In the genomic region with DNA sequence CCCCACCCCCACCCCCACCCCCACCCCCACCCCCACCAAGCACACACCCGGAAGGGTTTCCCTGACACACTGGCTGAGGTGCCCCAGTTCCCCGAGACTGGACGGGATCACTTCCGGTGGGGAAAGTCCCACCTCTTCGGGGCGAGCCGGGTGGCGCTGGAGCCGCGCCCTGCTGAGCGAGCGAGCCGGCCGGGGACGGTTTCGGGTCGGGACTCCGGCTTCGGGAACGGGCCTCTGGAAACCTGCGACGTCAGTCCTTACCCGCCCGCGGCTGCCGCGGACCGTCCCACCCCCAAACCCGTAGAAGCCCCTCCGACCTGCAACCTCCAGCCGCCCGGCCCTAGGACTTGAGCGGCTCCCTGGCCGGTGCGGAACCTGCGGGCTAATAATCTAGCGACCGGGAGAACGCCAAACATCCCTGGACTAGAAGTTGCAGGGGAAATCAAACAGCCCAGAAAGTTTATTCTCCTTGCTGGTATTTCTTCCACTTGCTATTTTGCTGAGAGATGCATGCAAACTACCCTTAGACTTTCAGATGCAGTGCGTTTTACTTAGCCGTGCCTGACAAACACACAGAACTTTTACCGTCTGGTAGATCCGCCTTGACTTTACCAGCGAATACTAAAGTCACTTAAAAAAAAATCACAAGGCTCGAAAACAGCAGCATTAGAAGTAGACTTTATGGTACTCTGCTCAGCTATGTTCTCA, we compare ENCODE assay signal across 1 cellular context.
TF ChIP-seq lines count a peak whose summit lies in the region.

No MANE protein-coding gene starts in this region.

TF ChIP-seq in HEK293, 187 proteins besides CTCF, POLR2A, EP300 and RAD21 (continued from another document):
- TF ChIP-seq, protein P1, sequence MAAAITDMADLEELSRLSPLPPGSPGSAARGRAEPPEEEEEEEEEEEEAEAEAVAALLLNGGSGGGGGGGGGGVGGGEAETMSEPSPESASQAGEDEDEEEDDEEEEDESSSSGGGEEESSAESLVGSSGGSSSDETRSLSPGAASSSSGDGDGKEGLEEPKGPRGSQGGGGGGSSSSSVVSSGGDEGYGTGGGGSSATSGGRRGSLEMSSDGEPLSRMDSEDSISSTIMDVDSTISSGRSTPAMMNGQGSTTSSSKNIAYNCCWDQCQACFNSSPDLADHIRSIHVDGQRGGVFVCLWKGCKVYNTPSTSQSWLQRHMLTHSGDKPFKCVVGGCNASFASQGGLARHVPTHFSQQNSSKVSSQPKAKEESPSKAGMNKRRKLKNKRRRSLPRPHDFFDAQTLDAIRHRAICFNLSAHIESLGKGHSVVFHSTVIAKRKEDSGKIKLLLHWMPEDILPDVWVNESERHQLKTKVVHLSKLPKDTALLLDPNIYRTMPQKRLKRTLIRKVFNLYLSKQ (tag by site-specific recombination; IDR thresholded peaks at IDR 0.05; ENCODE audit: borderline replicate concordance) = no peak
- TF ChIP-seq, protein P2, sequence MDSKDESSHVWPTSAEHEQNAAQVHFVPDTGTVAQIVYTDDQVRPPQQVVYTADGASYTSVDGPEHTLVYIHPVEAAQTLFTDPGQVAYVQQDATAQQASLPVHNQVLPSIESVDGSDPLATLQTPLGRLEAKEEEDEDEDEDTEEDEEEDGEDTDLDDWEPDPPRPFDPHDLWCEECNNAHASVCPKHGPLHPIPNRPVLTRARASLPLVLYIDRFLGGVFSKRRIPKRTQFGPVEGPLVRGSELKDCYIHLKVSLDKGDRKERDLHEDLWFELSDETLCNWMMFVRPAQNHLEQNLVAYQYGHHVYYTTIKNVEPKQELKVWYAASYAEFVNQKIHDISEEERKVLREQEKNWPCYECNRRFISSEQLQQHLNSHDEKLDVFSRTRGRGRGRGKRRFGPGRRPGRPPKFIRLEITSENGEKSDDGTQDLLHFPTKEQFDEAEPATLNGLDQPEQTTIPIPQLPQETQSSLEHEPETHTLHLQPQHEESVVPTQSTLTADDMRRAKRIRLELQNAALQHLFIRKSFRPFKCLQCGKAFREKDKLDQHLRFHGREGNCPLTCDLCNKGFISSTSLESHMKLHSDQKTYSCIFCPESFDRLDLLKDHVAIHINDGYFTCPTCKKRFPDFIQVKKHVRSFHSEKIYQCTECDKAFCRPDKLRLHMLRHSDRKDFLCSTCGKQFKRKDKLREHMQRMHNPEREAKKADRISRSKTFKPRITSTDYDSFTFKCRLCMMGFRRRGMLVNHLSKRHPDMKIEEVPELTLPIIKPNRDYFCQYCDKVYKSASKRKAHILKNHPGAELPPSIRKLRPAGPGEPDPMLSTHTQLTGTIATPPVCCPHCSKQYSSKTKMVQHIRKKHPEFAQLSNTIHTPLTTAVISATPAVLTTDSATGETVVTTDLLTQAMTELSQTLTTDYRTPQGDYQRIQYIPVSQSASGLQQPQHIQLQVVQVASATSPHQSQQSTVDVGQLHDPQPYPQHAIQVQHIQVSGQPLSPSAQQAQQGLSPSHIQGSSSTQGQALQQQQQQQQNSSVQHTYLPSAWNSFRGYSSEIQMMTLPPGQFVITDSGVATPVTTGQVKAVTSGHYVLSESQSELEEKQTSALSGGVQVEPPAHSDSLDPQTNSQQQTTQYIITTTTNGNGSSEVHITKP (tag by site-specific recombination; IDR thresholded peaks at IDR 0.05) = peak; percentile 72
- TF ChIP-seq, protein P3, sequence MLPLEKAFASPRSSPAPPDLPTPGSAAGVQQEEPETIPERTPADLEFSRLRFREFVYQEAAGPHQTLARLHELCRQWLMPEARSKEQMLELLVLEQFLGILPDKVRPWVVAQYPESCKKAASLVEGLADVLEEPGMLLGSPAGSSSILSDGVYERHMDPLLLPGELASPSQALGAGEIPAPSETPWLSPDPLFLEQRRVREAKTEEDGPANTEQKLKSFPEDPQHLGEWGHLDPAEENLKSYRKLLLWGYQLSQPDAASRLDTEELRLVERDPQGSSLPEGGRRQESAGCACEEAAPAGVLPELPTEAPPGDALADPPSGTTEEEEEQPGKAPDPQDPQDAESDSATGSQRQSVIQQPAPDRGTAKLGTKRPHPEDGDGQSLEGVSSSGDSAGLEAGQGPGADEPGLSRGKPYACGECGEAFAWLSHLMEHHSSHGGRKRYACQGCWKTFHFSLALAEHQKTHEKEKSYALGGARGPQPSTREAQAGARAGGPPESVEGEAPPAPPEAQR (tag by site-specific recombination; IDR thresholded peaks at IDR 0.05) = no peak
- no peak for TF ChIP-seq TCF7L2 (IDR thresholded peaks at IDR 0.05; ENCODE audit: borderline replicate concordance, low read depth, low read length)
- peak; percentile 79 for TF ChIP-seq SP2 (tag by site-specific recombination; IDR thresholded peaks at IDR 0.05)
- no peak for TF ChIP-seq GLI2 (tag by site-specific recombination; IDR thresholded peaks at IDR 0.05; ENCODE audit: borderline replicate concordance, low read depth)
- no peak for TF ChIP-seq ZNF350 (tag by site-specific recombination; IDR thresholded peaks at IDR 0.05)
- 0 out of 2 replicates have a peak, but pooled peaks have one; percentile 45 for TF ChIP-seq IKZF3 (tag by site-specific recombination; IDR thresholded peaks at IDR 0.05)
- TF ChIP-seq ZSCAN30 (tag by site-specific recombination; IDR thresholded peaks at IDR 0.05) = no peak
- no peak for TF ChIP-seq ZIC2 (tag by site-specific recombination; IDR thresholded peaks at IDR 0.05)
- TF ChIP-seq ZNF174 (tag by site-specific recombination; IDR thresholded peaks at IDR 0.05) = no peak
- TF ChIP-seq REPIN1 (tag by site-specific recombination; IDR thresholded peaks at IDR 0.05; ENCODE audit: low read depth) = no peak
- TF ChIP-seq ZNF394 (tag by site-specific recombination; IDR thresholded peaks at IDR 0.05; ENCODE audit: borderline replicate concordance) = no peak
- no peak for TF ChIP-seq ZNF112 (tag by site-specific recombination; IDR thresholded peaks at IDR 0.05)
- TF ChIP-seq, protein P4, sequence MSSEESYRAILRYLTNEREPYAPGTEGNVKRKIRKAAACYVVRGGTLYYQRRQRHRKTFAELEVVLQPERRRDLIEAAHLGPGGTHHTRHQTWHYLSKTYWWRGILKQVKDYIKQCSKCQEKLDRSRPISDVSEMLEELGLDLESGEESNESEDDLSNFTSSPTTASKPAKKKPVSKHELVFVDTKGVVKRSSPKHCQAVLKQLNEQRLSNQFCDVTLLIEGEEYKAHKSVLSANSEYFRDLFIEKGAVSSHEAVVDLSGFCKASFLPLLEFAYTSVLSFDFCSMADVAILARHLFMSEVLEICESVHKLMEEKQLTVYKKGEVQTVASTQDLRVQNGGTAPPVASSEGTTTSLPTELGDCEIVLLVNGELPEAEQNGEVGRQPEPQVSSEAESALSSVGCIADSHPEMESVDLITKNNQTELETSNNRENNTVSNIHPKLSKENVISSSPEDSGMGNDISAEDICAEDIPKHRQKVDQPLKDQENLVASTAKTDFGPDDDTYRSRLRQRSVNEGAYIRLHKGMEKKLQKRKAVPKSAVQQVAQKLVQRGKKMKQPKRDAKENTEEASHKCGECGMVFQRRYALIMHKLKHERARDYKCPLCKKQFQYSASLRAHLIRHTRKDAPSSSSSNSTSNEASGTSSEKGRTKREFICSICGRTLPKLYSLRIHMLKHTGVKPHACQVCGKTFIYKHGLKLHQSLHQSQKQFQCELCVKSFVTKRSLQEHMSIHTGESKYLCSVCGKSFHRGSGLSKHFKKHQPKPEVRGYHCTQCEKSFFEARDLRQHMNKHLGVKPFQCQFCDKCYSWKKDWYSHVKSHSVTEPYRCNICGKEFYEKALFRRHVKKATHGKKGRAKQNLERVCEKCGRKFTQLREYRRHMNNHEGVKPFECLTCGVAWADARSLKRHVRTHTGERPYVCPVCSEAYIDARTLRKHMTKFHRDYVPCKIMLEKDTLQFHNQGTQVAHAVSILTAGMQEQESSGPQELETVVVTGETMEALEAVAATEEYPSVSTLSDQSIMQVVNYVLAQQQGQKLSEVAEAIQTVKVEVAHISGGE (tag by site-specific recombination; conservative IDR thresholded peaks at IDR 0.05; ENCODE audit: low read depth) = peak; percentile 96
- no peak for TF ChIP-seq ZNF132 (tag by site-specific recombination; IDR thresholded peaks at IDR 0.05; ENCODE audit: borderline replicate concordance)
- TF ChIP-seq, protein P5, sequence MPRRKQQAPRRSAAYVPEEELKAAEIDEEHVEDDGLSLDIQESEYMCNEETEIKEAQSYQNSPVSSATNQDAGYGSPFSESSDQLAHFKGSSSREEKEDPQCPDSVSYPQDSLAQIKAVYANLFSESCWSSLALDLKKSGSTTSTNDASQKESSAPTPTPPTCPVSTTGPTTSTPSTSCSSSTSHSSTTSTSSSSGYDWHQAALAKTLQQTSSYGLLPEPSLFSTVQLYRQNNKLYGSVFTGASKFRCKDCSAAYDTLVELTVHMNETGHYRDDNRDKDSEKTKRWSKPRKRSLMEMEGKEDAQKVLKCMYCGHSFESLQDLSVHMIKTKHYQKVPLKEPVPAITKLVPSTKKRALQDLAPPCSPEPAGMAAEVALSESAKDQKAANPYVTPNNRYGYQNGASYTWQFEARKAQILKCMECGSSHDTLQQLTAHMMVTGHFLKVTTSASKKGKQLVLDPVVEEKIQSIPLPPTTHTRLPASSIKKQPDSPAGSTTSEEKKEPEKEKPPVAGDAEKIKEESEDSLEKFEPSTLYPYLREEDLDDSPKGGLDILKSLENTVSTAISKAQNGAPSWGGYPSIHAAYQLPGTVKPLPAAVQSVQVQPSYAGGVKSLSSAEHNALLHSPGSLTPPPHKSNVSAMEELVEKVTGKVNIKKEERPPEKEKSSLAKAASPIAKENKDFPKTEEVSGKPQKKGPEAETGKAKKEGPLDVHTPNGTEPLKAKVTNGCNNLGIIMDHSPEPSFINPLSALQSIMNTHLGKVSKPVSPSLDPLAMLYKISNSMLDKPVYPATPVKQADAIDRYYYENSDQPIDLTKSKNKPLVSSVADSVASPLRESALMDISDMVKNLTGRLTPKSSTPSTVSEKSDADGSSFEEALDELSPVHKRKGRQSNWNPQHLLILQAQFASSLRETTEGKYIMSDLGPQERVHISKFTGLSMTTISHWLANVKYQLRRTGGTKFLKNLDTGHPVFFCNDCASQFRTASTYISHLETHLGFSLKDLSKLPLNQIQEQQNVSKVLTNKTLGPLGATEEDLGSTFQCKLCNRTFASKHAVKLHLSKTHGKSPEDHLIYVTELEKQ (tag by site-specific recombination; IDR thresholded peaks at IDR 0.05; ENCODE audit: borderline replicate concordance) = no peak
- peak; percentile 62; the same call in 1 of the 2 replicates for TF ChIP-seq KLF16 (tag by site-specific recombination; IDR thresholded peaks at IDR 0.05)
- TF ChIP-seq BCL11A (tag by site-specific recombination; IDR thresholded peaks at IDR 0.05; ENCODE audit: low read depth) = no peak
- TF ChIP-seq KLF10 (tag by site-specific recombination; IDR thresholded peaks at IDR 0.05) = no peak
- peak; percentile 54; the same call in 1 of the 2 replicates for TF ChIP-seq SP3 (tag by site-specific recombination; IDR thresholded peaks at IDR 0.05)
- TF ChIP-seq ZNF416 (tag by site-specific recombination; IDR thresholded peaks at IDR 0.05) = no peak
- TF ChIP-seq ZNF248 (tag by site-specific recombination; IDR thresholded peaks at IDR 0.05) = no peak
- TF ChIP-seq SCRT1 (tag by site-specific recombination; IDR thresholded peaks at IDR 0.05; ENCODE audit: borderline replicate concordance) = no peak
- TF ChIP-seq ZNF76 (tag by site-specific recombination; IDR thresholded peaks at IDR 0.05; ENCODE audit: borderline replicate concordance, low read depth) = no peak
- TF ChIP-seq SETDB1 (IDR thresholded peaks at IDR 0.05; ENCODE audit: insufficient read length, low read length) = no peak
- TF ChIP-seq, protein P6, sequence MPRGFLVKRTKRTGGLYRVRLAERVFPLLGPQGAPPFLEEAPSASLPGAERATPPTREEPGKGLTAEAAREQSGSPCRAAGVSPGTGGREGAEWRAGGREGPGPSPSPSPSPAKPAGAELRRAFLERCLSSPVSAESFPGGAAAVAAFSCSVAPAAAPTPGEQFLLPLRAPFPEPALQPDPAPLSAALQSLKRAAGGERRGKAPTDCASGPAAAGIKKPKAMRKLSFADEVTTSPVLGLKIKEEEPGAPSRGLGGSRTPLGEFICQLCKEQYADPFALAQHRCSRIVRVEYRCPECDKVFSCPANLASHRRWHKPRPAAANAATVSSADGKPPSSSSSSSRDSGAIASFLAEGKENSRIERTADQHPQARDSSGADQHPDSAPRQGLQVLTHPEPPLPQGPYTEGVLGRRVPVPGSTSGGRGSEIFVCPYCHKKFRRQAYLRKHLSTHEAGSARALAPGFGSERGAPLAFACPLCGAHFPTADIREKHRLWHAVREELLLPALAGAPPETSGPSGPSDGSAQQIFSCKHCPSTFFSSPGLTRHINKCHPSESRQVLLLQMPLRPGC (tag by site-specific recombination; IDR thresholded peaks at IDR 0.05) = no peak
- TF ChIP-seq ZNF837 (tag by site-specific recombination; IDR thresholded peaks at IDR 0.05) = no peak
